Comparison of ENCODE assay signal across 10 cellular contexts in genomic region chr11:43021466-43021865, GRCh38.
DNase-seq lines count a peak whose midpoint lies in the region; ATAC-seq and TF ChIP-seq lines count a peak whose summit lies in the region.
"Had no signal": no experiment of that assay in that cellular context is flagged by ENCODE, and none has a peak within 500 bp of the region (broad histone marks: within the 10 kb centered on the region; RNA-seq: fewer than 3 reads in every experiment).

No MANE protein-coding gene starts in this region.

- ATAC-seq in GM18508 (IDR thresholded peaks at IDR 0.05; ENCODE audit: insufficient read depth, unreplicated experiment) = peak; percentile 63

- POLR2A ChIA-PET in HEK293T (lab: Yijun Ruan, JAX) = no interaction called here

- H3K4me3 ChIP-seq in WERI-Rb-1 (ENCODE audit: low read depth, low read length) = no peak overlapping the region
- H3K4me3 ChIP-seq: tibial artery had no signal

- no peaks in the 10 kb centered on the region for H3K27me3 Mint-ChIP-seq in mesothelial cell of epicardium (ENCODE audit: low read depth)

- CTCF ChIA-PET in HEK293T (lab: Yijun Ruan, JAX) = no interaction called here

- H3K27ac ChIP-seq in WERI-Rb-1 = no peak overlapping the region
- H3K27ac ChIP-seq: tibial artery had no signal

- no peaks in the 10 kb centered on the region for H3K9me3 ChIP-seq in WERI-Rb-1 (ENCODE audit: severe bottlenecking)
- H3K9me3 ChIP-seq: tibial artery had no signal

- in situ Hi-C loops in ACHN (cut with HindIII; ENCODE audit: low pct_ligation_motif_present, low pct_unique_long_range_greater_than_20kb, low sequenced_read_pairs) (no loop called here), KBM-7 (cut with MboI; ENCODE audit: low pct_unique_long_range_greater_than_20kb, low sequenced_read_pairs) (no loop called here)

- DNase-seq in ACHN (peak; percentile 32), KBM-7 (peak; percentile 30), WERI-Rb-1 (peak; percentile 22), T-helper 2 cell (no peak), COR-L47 (lab: John Stamatoyannopoulos, UW) (no peak), mesothelial cell of epicardium (ENCODE audit: low spot score in 2 of 2, unreplicated experiment in 2 of 2) (no peak), HEK293T (ENCODE audit: extremely low spot score) (no peak)
- DNase-seq: tibial artery had no signal

- H3K36me3 Mint-ChIP-seq in mesothelial cell of epicardium = no peaks in the 10 kb centered on the region

- H3K4me3 Mint-ChIP-seq in mesothelial cell of epicardium = no peak overlapping the region
- H3K4me3 Mint-ChIP-seq: T-helper 1 cell treated with Interleukin-12 subunit alpha and Interleukin-12 subunit beta and Interleukin-4 antibody, amounts not matched to agents 30 μg/mL and 1 μg/mL, for 36 hours had no signal

- H3K27ac Mint-ChIP-seq in mesothelial cell of epicardium = no peak overlapping the region
- H3K27ac Mint-ChIP-seq: T-helper 1 cell treated with Interleukin-12 subunit alpha and Interleukin-12 subunit beta and Interleukin-4 antibody, amounts not matched to agents 30 μg/mL and 1 μg/mL, for 36 hours had no signal

- peaks cover 29% of the 10 kb centered on the region for H3K9me3 Mint-ChIP-seq in mesothelial cell of epicardium
- H3K9me3 Mint-ChIP-seq: T-helper 1 cell treated with Interleukin-12 subunit alpha and Interleukin-12 subunit beta and Interleukin-4 antibody, amounts not matched to agents 30 μg/mL and 1 μg/mL, for 36 hours had no signal

- H3K4me1 Mint-ChIP-seq in mesothelial cell of epicardium = no peaks in the 10 kb centered on the region

- H3K36me3 ChIP-seq in WERI-Rb-1 = no peaks in the 10 kb centered on the region
- H3K36me3 ChIP-seq: tibial artery had no signal

- TF ChIP-seq CTCF in WERI-Rb-1 (IDR thresholded peaks at IDR 0.05; ENCODE audit: low read depth, low read length) = peak; percentile 56
- no peak for TF ChIP-seq CTCF in mesothelial cell of epicardium (IDR thresholded peaks at IDR 0.05; ENCODE audit: unreplicated experiment)

- H3K27me3 ChIP-seq in WERI-Rb-1 (ENCODE audit: insufficient read depth, low read depth, severe bottlenecking) = peaks cover 46% of the 10 kb centered on the region
- H3K27me3 ChIP-seq: tibial artery had no signal

TF ChIP-seq in HEK293T, 16 proteins besides CTCF, POLR2A, EP300 and RAD21:
- no peak for TF ChIP-seq TARDBP (IDR thresholded peaks at IDR 0.05)
- TF ChIP-seq FOXA1 (IDR thresholded peaks at IDR 0.05) = no peak
- no peak for TF ChIP-seq HDGF (IDR thresholded peaks at IDR 0.05; ENCODE audit: borderline replicate concordance)
- no peak for TF ChIP-seq PKNOX1 (IDR thresholded peaks at IDR 0.05)
- TF ChIP-seq BHLHE40 (IDR thresholded peaks at IDR 0.05; ENCODE audit: borderline replicate concordance) = no peak
- TF ChIP-seq SP1 (IDR thresholded peaks at IDR 0.05) = no peak
- no peak for TF ChIP-seq ZNF384 (IDR thresholded peaks at IDR 0.05)
- TF ChIP-seq LEF1 (IDR thresholded peaks at IDR 0.05; ENCODE audit: borderline replicate concordance) = no peak

Comparison
In these comparisons a context has a peak if more than half of its experiments do, and no peak if none do; other contexts are left out.
1. DNase-seq: peak in ACHN (single experiment), KBM-7 (single experiment) and WERI-Rb-1 (single experiment); none in T-helper 2 cell (0 of 5), COR-L47 (single experiment), mesothelial cell of epicardium (0 of 2) and HEK293T (single experiment).